ENCODE assay signal across 13 cellular contexts in the genomic region with DNA sequence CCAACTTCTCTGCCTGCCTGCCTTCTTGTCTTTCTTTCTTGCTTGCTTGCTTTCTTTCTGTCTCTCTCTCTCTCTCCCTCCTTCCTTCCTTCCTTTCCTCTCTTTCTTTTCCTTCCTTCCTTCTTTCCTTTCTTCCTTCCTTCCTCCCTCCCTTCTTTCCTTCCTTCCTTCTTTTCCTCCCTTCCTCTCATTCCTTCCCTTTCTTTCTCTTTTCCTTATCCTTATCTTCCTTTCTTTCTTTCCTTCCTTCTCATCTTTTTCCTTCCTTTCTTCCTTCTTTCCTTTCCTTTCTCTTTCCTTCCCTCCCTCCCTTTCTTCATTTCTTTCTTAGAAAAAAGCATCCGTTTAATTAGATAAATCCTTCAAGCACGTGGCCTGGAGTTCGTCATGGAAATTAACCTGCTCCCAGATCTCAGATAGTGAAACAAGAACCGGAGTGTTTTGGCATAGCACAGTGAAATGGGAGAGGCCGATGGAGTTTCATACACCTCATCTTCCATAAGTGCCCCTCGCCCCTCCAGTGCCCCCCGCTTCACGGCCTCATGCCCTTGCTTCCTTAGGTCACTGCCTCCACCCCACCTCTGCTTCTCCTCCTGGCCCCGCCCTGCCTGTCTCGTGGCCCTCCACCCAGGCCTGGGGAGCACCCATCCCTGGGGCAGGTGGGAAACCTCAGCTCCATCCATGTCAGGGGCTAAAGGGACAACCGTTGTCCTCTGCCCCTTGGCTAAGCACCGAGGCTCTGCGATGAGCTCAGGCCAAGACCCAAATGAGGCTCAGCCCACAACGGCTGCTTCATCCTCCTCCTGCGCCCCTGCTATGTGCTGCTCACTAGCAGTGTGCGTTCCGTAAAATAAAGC.
"Had no signal": no experiment of that assay in that cellular context is flagged by ENCODE, and none has a peak within 500 bp of the region (broad histone marks: within the 10 kb centered on the region; RNA-seq: fewer than 3 reads in every experiment).

No MANE protein-coding gene starts in this region.

- H3K9me3 ChIP-seq: esophagus muscularis mucosa, thyroid gland had no signal

- H3K27me3 ChIP-seq: thyroid gland had no signal

- H3K27ac ChIP-seq: esophagus muscularis mucosa, thyroid gland had no signal

- H3K4me3 Mint-ChIP-seq: activated naive CD8-positive, alpha-beta T cell treated with anti-CD3 and anti-CD28 coated beads for 36 hours; activated T-cell treated with anti-CD3 and anti-CD28 coated beads, Interleukin-2, amount 50 U/mL, for 24 hours; memory B cell; T-helper 1 cell treated with Interleukin-12 subunit alpha and Interleukin-12 subunit beta and Interleukin-4 antibody, amounts not matched to agents 30 μg/mL and 1 μg/mL, for 36 hours had no signal

- H3K4me1 Mint-ChIP-seq: activated naive CD8-positive, alpha-beta T cell treated with anti-CD3 and anti-CD28 coated beads for 36 hours; memory B cell had no signal

- H3K9me3 Mint-ChIP-seq: activated naive CD8-positive, alpha-beta T cell treated with anti-CD3 and anti-CD28 coated beads for 36 hours; activated T-cell treated with anti-CD3 and anti-CD28 coated beads, Interleukin-2, amount 50 U/mL, for 24 hours; memory B cell; T-helper 1 cell treated with Interleukin-12 subunit alpha and Interleukin-12 subunit beta and Interleukin-4 antibody, amounts not matched to agents 30 μg/mL and 1 μg/mL, for 36 hours had no signal

- H3K27ac Mint-ChIP-seq: activated naive CD8-positive, alpha-beta T cell treated with anti-CD3 and anti-CD28 coated beads for 36 hours; activated T-cell treated with anti-CD3 and anti-CD28 coated beads, Interleukin-2, amount 50 U/mL, for 24 hours; memory B cell; T-helper 1 cell treated with Interleukin-12 subunit alpha and Interleukin-12 subunit beta and Interleukin-4 antibody, amounts not matched to agents 30 μg/mL and 1 μg/mL, for 36 hours had no signal

- H3K36me3 ChIP-seq: esophagus muscularis mucosa, thyroid gland had no signal

- H3K4me3 ChIP-seq: esophagus muscularis mucosa, thyroid gland had no signal

- H3K36me3 Mint-ChIP-seq: activated naive CD8-positive, alpha-beta T cell treated with anti-CD3 and anti-CD28 coated beads for 36 hours; memory B cell had no signal

- DNase-seq: activated CD4-positive, alpha-beta T cell treated with anti-CD3 and anti-CD28 coated beads, Interleukin-2, amount 50 U/mL, for 1 hour; activated gamma-delta T cell; activated naive CD8-positive, alpha-beta T cell treated with anti-CD3 and anti-CD28 coated beads for 36 hours; activated T-cell treated with anti-CD3 and anti-CD28 coated beads, Interleukin-2, amount 50 U/mL, for 24 hours; foreskin fibroblast; glutamatergic neuron; left colon; stimulated activated CD4-positive, alpha-beta T cell treated with anti-CD3 and anti-CD28 coated beads, Interleukin-15, amount 100 ng/mL, for 24 hours; stimulated activated CD4-positive, alpha-beta T cell treated with anti-CD3 and anti-CD28 coated beads, Interleukin-4, amount 100 ng/mL, for 4 hours; thyroid gland had no signal

- ATAC-seq: left colon had no signal
